ENCODE assay signal across 9 cellular contexts in genomic region chr3:9951962-9952805, GRCh38. TPM values are rescaled to one million over a fixed set of nuclear protein-coding genes. Genes with fewer than 3 reads are reported as not detected.
DNase-seq lines count a peak whose midpoint lies in the region; ATAC-seq, FAIRE-seq and TF ChIP-seq lines count a peak whose summit lies in the region.
"Had no signal": no experiment of that assay in that cellular context is flagged by ENCODE, and none has a peak within 500 bp of the region (broad histone marks: within the 10 kb centered on the region; RNA-seq: fewer than 3 reads in every experiment).

PRRT3 (minus strand) TSS chr3:9952408; CDS start chr3:9950115, 2,293 bp downstream.

- H3K27me3 Mint-ChIP-seq in stimulated activated naive CD8-positive, alpha-beta T cell treated with anti-CD3 and anti-CD28 coated beads, Interleukin-15, amount 100 ng/mL, for 72 hours = no peaks in the 10 kb centered on the region

- POLR2A ChIA-PET in GM10248 (lab: Yijun Ruan, JAX) = no interaction called here

- H3K4me3 ChIP-seq in small intestine (ENCODE audit: low read depth in 1 of 2, low read length in 2 of 2) = peak within 1 kb of the TSS in 1 of 2 donors; percentile 53

- H3K27me3 ChIP-seq in small intestine (ENCODE audit: control insufficient read depth in 2 of 2, insufficient read depth in 2 of 2, low read length in 2 of 2) = no peaks in the 10 kb centered on the region

- TF ChIP-seq CTCF in GM10248 (IDR thresholded peaks at IDR 0.05; ENCODE audit: control extremely low read depth, extremely low read depth, low read depth, missing control alignments) = no peak

- no peak for FAIRE-seq in small intestine (lab: Jason Lieb, UNC)
- FAIRE-seq: islet of Langerhans had no signal

- CTCF ChIA-PET in GM10248 (lab: Yijun Ruan, JAX) = interaction anchor here (0.6 to 5.4 kb wide), 3 partner anchors 8 to 18 kb away, joined by 3 to 33 read pairs (median 3); partner anchors contain the start of gene CRELD1

- peak within 1 kb of the TSS; percentile 68 to 82 for H3K27ac Mint-ChIP-seq in stimulated activated naive CD8-positive, alpha-beta T cell treated with anti-CD3 and anti-CD28 coated beads, Interleukin-15, amount 100 ng/mL, for 72 hours

- H3K4me1 Mint-ChIP-seq in stimulated activated naive CD8-positive, alpha-beta T cell treated with anti-CD3 and anti-CD28 coated beads, Interleukin-15, amount 100 ng/mL, for 72 hours = peaks cover 22% of the 10 kb centered on the region

- peak; percentile 71 for ATAC-seq in GM21529 (IDR thresholded peaks at IDR 0.05; ENCODE audit: unreplicated experiment)
- ATAC-seq in stimulated activated naive CD8-positive, alpha-beta T cell treated with anti-CD3 and anti-CD28 coated beads, Interleukin-15, amount 100 ng/mL, for 72 hours = peak; percentile 85

- no peaks in the 10 kb centered on the region for H3K9me3 Mint-ChIP-seq in stimulated activated naive CD8-positive, alpha-beta T cell treated with anti-CD3 and anti-CD28 coated beads, Interleukin-15, amount 100 ng/mL, for 72 hours

- H3K9me3 ChIP-seq in small intestine (ENCODE audit: control insufficient read depth, low read depth) = no peaks in the 10 kb centered on the region

- H3K4me1 ChIP-seq in small intestine (ENCODE audit: control insufficient read depth in 2 of 2, insufficient read depth in 1 of 2, low read depth in 1 of 2, low read length in 1 of 2) = no peaks in the 10 kb centered on the region

- H3K4me3 Mint-ChIP-seq in stimulated activated naive CD8-positive, alpha-beta T cell treated with anti-CD3 and anti-CD28 coated beads, Interleukin-15, amount 100 ng/mL, for 72 hours = peak within 1 kb of the TSS; percentile 90 to 93

- DNase-seq in GM10248 (ENCODE audit: extremely low spot score) (peak; percentile 83), Kasumi-1 (lab: John Stamatoyannopoulos, UW) (peak; percentile 50 to 75), dermis microvascular lymphatic vessel endothelial cell (ENCODE audit: low read depth in 2 of 2) (peak; percentile 10 to 32), mesenteric fat pad (ENCODE audit: low spot score) (peak; percentile 89), small intestine (no peak)
- peak; percentile 50 to 53 for DNase-seq in activated CD4-positive, alpha-beta T cell treated with anti-CD3 and anti-CD28 coated beads for 4 hours
- DNase-seq in stimulated activated naive CD8-positive, alpha-beta T cell treated with anti-CD3 and anti-CD28 coated beads, Interleukin-15, amount 100 ng/mL, for 72 hours = peak; percentile 70 to 73

- no peaks in the 10 kb centered on the region for H3K36me3 ChIP-seq in small intestine (ENCODE audit: control insufficient read depth in 2 of 2, insufficient read depth in 2 of 2, low read length in 2 of 2)

- no peak within 1 kb of the TSS for H3K27ac ChIP-seq in small intestine (ENCODE audit: low read depth in 1 of 2, low read length in 1 of 2)

- 1 to 4% (median 3%) methylated on average over 32 to 52 of the region's 52 CpGs for WGBS in small intestine, 3 donors

RNA-seq across cellular contexts. Expression of gene PRRT3, which starts in this region (rescaled TPM):
- total RNA-seq in dermis microvascular lymphatic vessel endothelial cell = 0.51 and 0.63 TPM in 2 replicates
- total RNA-seq in mesenteric fat pad = 1.6 TPM
- polyA plus RNA-seq in small intestine = under 1 TPM; 0.45 to 0.84 (median 0.81) TPM

Comparison
In these comparisons a context has a peak if more than half of its experiments do, and no peak if none do; other contexts are left out.
1. Peak in DNase-seq in dermis microvascular lymphatic vessel endothelial cell; RNA of the gene not detected or under 1 TPM.